ENCODE assay signal across 8 cellular contexts in the genomic region with DNA sequence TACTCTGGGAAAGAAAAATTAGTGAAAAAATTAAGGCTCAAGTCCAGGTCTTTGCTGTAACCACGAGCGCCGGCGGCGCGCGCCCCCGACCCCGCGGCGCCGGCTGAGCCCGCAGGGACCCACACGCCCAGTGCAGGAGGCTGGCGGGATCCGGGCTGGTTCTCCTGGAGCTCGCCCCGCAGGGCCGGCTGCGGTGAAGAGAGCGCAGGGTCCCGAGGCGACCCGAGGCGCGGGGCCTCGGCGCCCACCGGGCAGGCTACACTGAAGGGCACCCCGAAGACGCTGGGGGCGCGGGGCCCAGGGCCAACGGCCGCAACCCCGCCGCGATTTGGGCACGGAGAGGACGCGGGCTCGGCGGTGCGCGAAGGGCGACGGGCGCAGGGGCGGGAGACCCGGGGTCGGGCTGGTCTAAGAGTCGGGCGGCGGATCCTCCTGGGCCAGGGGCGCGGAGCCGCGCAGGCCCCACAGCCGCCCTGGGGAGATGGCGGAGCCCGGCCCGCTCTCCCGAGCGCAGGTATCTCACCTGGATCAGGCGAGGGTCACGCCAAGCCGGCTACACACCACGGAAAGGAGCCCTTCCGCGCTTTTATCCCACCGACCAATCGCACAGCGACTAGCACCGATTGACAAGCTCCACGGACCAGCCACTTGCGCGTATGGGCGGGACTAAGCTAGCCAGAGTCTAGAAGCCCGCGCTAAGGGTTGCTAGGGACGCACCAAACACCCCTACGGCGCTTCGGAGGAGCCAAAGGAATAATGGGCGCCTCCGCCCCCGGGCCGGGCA. TPM values are rescaled to one million over a fixed set of nuclear protein-coding genes. Genes with fewer than 3 reads are reported as not detected.
DNase-seq lines count a peak whose midpoint lies in the region; ATAC-seq and TF ChIP-seq lines count a peak whose summit lies in the region.

PASK (minus strand) TSS at position 582 of the 784 bp plus-strand sequence. CDS start 6,440 bp downstream, outside the sequence.

- H3K9me3 Mint-ChIP-seq in CD4-positive, CD25-positive, alpha-beta regulatory T cell, result no peaks in the 10 kb centered on the region

- H3K4me3 ChIP-seq in CD4-positive, CD25-positive, alpha-beta regulatory T cell (ENCODE audit: low read depth, low read length), result peak within 1 kb of the TSS; percentile 87
- H3K4me3 ChIP-seq in dorsolateral prefrontal cortex, result peak within 1 kb of the TSS; percentile 76 to 100 (median 97)
- H3K4me3 ChIP-seq in right lobe of liver, result peak within 1 kb of the TSS; percentile 92 to 99 (median 94)

- H3K36me3 ChIP-seq in CD4-positive, CD25-positive, alpha-beta regulatory T cell (ENCODE audit: control insufficient read depth, insufficient read depth, low read length), result peaks cover 4% of the 10 kb centered on the region
- no peaks in the 10 kb centered on the region for H3K36me3 ChIP-seq in right lobe of liver

- H3K27me3 Mint-ChIP-seq in CD4-positive, CD25-positive, alpha-beta regulatory T cell, result peaks cover 6% of the 10 kb centered on the region

- H3K4me1 Mint-ChIP-seq in CD4-positive, CD25-positive, alpha-beta regulatory T cell, result peaks cover 14 to 53% (median 44%) of the 10 kb centered on the region in 4 donors

- WGBS in right lobe of liver (ENCODE audit: insufficient coverage, low coverage, low lambda C conversion rate, missing lambda C conversion rate), result 0% methylated on average over 13 of the region's 88 CpGs

- no peaks in the 10 kb centered on the region for H3K27me3 ChIP-seq in CD4-positive, CD25-positive, alpha-beta regulatory T cell (ENCODE audit: control insufficient read depth, insufficient read depth, low read length)
- no peaks in the 10 kb centered on the region for H3K27me3 ChIP-seq in dorsolateral prefrontal cortex
- H3K27me3 ChIP-seq in right lobe of liver, result no peaks in the 10 kb centered on the region

- TF ChIP-seq CTCF in dorsolateral prefrontal cortex (IDR thresholded peaks at IDR 0.05 in 54 of 56, conservative IDR thresholded peaks at IDR 0.05 in 2 of 56; ENCODE audit: low read depth in 1 of 56, partially characterized antibody in 56 of 56) (peak in 3 of 56 donors; percentile 12 to 18 (median 16)), right lobe of liver (IDR thresholded peaks at IDR 0.05) (no peak)

- peak within 1 kb of the TSS; percentile 95 to 100 (median 98) for H3K4me3 Mint-ChIP-seq in CD4-positive, CD25-positive, alpha-beta regulatory T cell

- H3K9me3 ChIP-seq in CD4-positive, CD25-positive, alpha-beta regulatory T cell (ENCODE audit: control insufficient read depth in 2 of 2, low read length in 2 of 2), result no peaks in the 10 kb centered on the region
- H3K9me3 ChIP-seq in right lobe of liver, result no peaks in the 10 kb centered on the region

- peak within 1 kb of the TSS; percentile 75 for H3K27ac ChIP-seq in CD4-positive, CD25-positive, alpha-beta regulatory T cell (ENCODE audit: insufficient read depth, low read length, poor library complexity, severe bottlenecking)
- H3K27ac ChIP-seq in dorsolateral prefrontal cortex (peak within 1 kb of the TSS in 56 of 59 donors; percentile 11 to 97 (median 88)), right lobe of liver (peak within 1 kb of the TSS in 1 of 3 donors; percentile 49)

- intact Hi-C loops in dorsolateral prefrontal cortex (cut with DNase I) (loop anchor here in 1 of 2 donors (5.0 kb wide), 1 partner anchor 47 kb away; the partner anchor contains the start of gene MTERF4), right lobe of liver (cut with DNase I) (no loop called here)

- peak; percentile 78 to 82 for ATAC-seq in CD4-positive, CD25-positive, alpha-beta regulatory T cell (ENCODE audit: low read depth in 2 of 2)
- ATAC-seq in GM19438 (IDR thresholded peaks at IDR 0.05; ENCODE audit: low read depth, unreplicated experiment), result peak; percentile 72
- peak; percentile 77 for ATAC-seq in HG03571 (IDR thresholded peaks at IDR 0.05; ENCODE audit: unreplicated experiment)
- peak; percentile 88 to 93 (median 91) for ATAC-seq in right lobe of liver

- H3K27ac Mint-ChIP-seq in CD4-positive, CD25-positive, alpha-beta regulatory T cell, result peak within 1 kb of the TSS; percentile 93 to 98 (median 95)

- H3K4me1 ChIP-seq in CD4-positive, CD25-positive, alpha-beta regulatory T cell (ENCODE audit: control insufficient read depth, insufficient read depth, low read length, poor library complexity, severe bottlenecking), result peaks cover 24% of the 10 kb centered on the region
- peaks cover 0 to 14% (median 2%) of the 10 kb centered on the region in 4 donors for H3K4me1 ChIP-seq in right lobe of liver

- peaks cover 7% of the 10 kb centered on the region for H3K36me3 Mint-ChIP-seq in CD4-positive, CD25-positive, alpha-beta regulatory T cell

- peak; percentile 92 to 97 (median 93) for DNase-seq in CD4-positive, CD25-positive, alpha-beta regulatory T cell
- peak; percentile 99 for DNase-seq in NCI-H82 (lab: John Stamatoyannopoulos, UW)
- DNase-seq in activated CD4-positive, alpha-beta T cell treated with anti-CD3 and anti-CD28 coated beads, Interleukin-2, amount 50 U/mL, for 4 hours, result peak; percentile 89 to 91
- peak; percentile 85 to 98 (median 97) for DNase-seq in dorsolateral prefrontal cortex
- peak; percentile 94 to 97 (median 97) for DNase-seq in right lobe of liver
- peak; percentile 95 for DNase-seq in stimulated activated CD4-positive, alpha-beta T cell treated with anti-CD3 and anti-CD28 coated beads, Interleukin-4, amount 100 ng/mL, for 24 hours

- no peak for TF ChIP-seq POLR2A in right lobe of liver (IDR thresholded peaks at IDR 0.05)

RNA-seq across cellular contexts. Expression of gene PASK, which starts in this region (rescaled TPM):
- 160 TPM for total RNA-seq in CD4-positive, CD25-positive, alpha-beta regulatory T cell
- polyA plus RNA-seq in CD4-positive, CD25-positive, alpha-beta regulatory T cell, result 10 to 100 TPM; 15.9 to 38.3 (median 21.7) TPM
- total RNA-seq in dorsolateral prefrontal cortex (10 to 100 TPM; 11.9 to 65.1 (median 31.2) TPM), right lobe of liver (1 to 10 TPM; 2.0 to 4.2 (median 3.4) TPM)
